Comparison of ENCODE assay signal across 18 cellular contexts in genomic region chr1:165893507-165893906, GRCh38.
DNase-seq lines count a peak whose midpoint lies in the region; ATAC-seq and TF ChIP-seq lines count a peak whose summit lies in the region.
"Had no signal": no experiment of that assay in that cellular context is flagged by ENCODE, and none has a peak within 500 bp of the region (broad histone marks: within the 10 kb centered on the region; RNA-seq: fewer than 3 reads in every experiment).

No MANE protein-coding gene starts in this region.

- no peaks in the 10 kb centered on the region for H3K4me1 ChIP-seq in HEK293 (ENCODE audit: control insufficient read depth, insufficient read depth, low read length)
- H3K4me1 ChIP-seq: BLaER1 had no signal

- no peaks in the 10 kb centered on the region for H3K9me3 Mint-ChIP-seq in osteocyte (ENCODE audit: unreplicated experiment)
- no peaks in the 10 kb centered on the region for H3K9me3 Mint-ChIP-seq in activated naive CD8-positive, alpha-beta T cell treated with anti-CD3 and anti-CD28 coated beads, Interleukin-2, amount 50 U/mL, for 24 hours
- H3K9me3 Mint-ChIP-seq: CD14-positive monocyte; CD4-positive, alpha-beta memory T cell; HFFc6; IgD-negative memory B cell had no signal

- POLR2A ChIA-PET in HEK293 (lab: Yijun Ruan, JAX) = no interaction called here

- no peak overlapping the region for H3K4me3 Mint-ChIP-seq in osteocyte (ENCODE audit: unreplicated experiment)
- H3K4me3 Mint-ChIP-seq in activated naive CD8-positive, alpha-beta T cell treated with anti-CD3 and anti-CD28 coated beads, Interleukin-2, amount 50 U/mL, for 24 hours = no peak overlapping the region
- H3K4me3 Mint-ChIP-seq: CD14-positive monocyte; CD4-positive, alpha-beta memory T cell; GM23338; HFFc6; IgD-negative memory B cell had no signal

- CTCF ChIA-PET in HEK293 (lab: Yijun Ruan, JAX) = interaction anchor here (0.6 kb wide), 1 partner anchor 18 kb away, joined by 3 read pairs; no protein-coding TSS in a partner anchor

- no peak overlapping the region for H3K4me3 ChIP-seq in AG10803 (ENCODE audit: low read length)
- H3K4me3 ChIP-seq in HEK293 (ENCODE audit: low read depth, low read length) = no peak overlapping the region
- no peak overlapping the region for H3K4me3 ChIP-seq in coronary artery
- H3K4me3 ChIP-seq: A549, BLaER1, GM23338 had no signal

- H3K4me1 Mint-ChIP-seq in osteocyte (ENCODE audit: unreplicated experiment) = peaks cover 76% of the 10 kb centered on the region
- no peaks in the 10 kb centered on the region for H3K4me1 Mint-ChIP-seq in activated naive CD8-positive, alpha-beta T cell treated with anti-CD3 and anti-CD28 coated beads, Interleukin-2, amount 50 U/mL, for 24 hours
- H3K4me1 Mint-ChIP-seq: CD14-positive monocyte, IgD-negative memory B cell had no signal

- no peaks in the 10 kb centered on the region for H3K9me3 ChIP-seq in HEK293 (ENCODE audit: control insufficient read depth, insufficient read depth, low read depth, low read length)
- H3K9me3 ChIP-seq: A549, BLaER1 had no signal

- no peak for TF ChIP-seq CTCF in AG10803 (conservative IDR thresholded peaks at IDR 0.05; ENCODE audit: low read length)
- TF ChIP-seq CTCF in HEK293 (tag by site-specific recombination; IDR thresholded peaks at IDR 0.05) = no peak
- no peak for TF ChIP-seq CTCF in osteocyte (IDR thresholded peaks at IDR 0.05)
- TF ChIP-seq CTCF in coronary artery (IDR thresholded peaks at IDR 0.05) = no peak

- peaks cover 14% of the 10 kb centered on the region for H3K36me3 Mint-ChIP-seq in osteocyte (ENCODE audit: unreplicated experiment)
- H3K36me3 Mint-ChIP-seq in activated naive CD8-positive, alpha-beta T cell treated with anti-CD3 and anti-CD28 coated beads, Interleukin-2, amount 50 U/mL, for 24 hours (ENCODE audit: low read depth) = peaks cover 66% of the 10 kb centered on the region

- H3K27ac ChIP-seq in HEK293 (ENCODE audit: extremely low read depth, low read depth, low read length) (no peak overlapping the region), coronary artery (no peak overlapping the region)
- H3K27ac ChIP-seq: 22Rv1, A549, BLaER1, HL-60 had no signal

- peaks cover 7 to 84% of the 10 kb centered on the region in 2 experiments; a peak in 2 of 3 replicates for H3K36me3 ChIP-seq in HEK293 (ENCODE audit: control insufficient read depth in 2 of 2, insufficient read depth in 1 of 2, low read length in 2 of 2)

- DNase-seq in AG10803 (ENCODE audit: low read depth) = peak; percentile 33
- peak; percentile 49 for DNase-seq in amniotic epithelial cell (ENCODE audit: low read depth)
- no peak for DNase-seq in osteocyte (ENCODE audit: extremely low spot score, unreplicated experiment)
- no peak for DNase-seq in GM19238 (ENCODE audit: insufficient read length, low spot score)
- DNase-seq in activated naive CD8-positive, alpha-beta T cell treated with anti-CD3 and anti-CD28 coated beads, Interleukin-2, amount 50 U/mL, for 24 hours = no peak
- no peak for DNase-seq in coronary artery (ENCODE audit: low spot score)
- DNase-seq: CD4-positive, alpha-beta memory T cell; DMS79 treated with DMSO at 0.1 percent for 48 hours; HCEC 1CT; HFFc6 had no signal

- no peaks in the 10 kb centered on the region for H3K27me3 Mint-ChIP-seq in osteocyte (ENCODE audit: unreplicated experiment)
- H3K27me3 Mint-ChIP-seq in activated naive CD8-positive, alpha-beta T cell treated with anti-CD3 and anti-CD28 coated beads, Interleukin-2, amount 50 U/mL, for 24 hours = no peaks in the 10 kb centered on the region
- H3K27me3 Mint-ChIP-seq: CD4-positive, alpha-beta memory T cell; IgD-negative memory B cell had no signal

- peak overlapping the region; percentile 98 for H3K27ac Mint-ChIP-seq in osteocyte (ENCODE audit: unreplicated experiment)
- H3K27ac Mint-ChIP-seq in activated naive CD8-positive, alpha-beta T cell treated with anti-CD3 and anti-CD28 coated beads, Interleukin-2, amount 50 U/mL, for 24 hours = no peak overlapping the region
- H3K27ac Mint-ChIP-seq: CD4-positive, alpha-beta memory T cell; GM23338; IgD-negative memory B cell had no signal

- ATAC-seq in activated naive CD8-positive, alpha-beta T cell treated with anti-CD3 and anti-CD28 coated beads, Interleukin-2, amount 50 U/mL, for 24 hours = no peak
- ATAC-seq: A549, GM23338 had no signal

TF ChIP-seq in HEK293, 187 proteins besides CTCF, POLR2A, EP300 and RAD21:
- TF ChIP-seq ZNF280C (tag by site-specific recombination; IDR thresholded peaks at IDR 0.05) = no peak
- no peak for TF ChIP-seq RBAK (tag by site-specific recombination; IDR thresholded peaks at IDR 0.05)
- TF ChIP-seq YY2 (tag by site-specific recombination; IDR thresholded peaks at IDR 0.05) = no peak
- no peak for TF ChIP-seq ZFP37 (tag by site-specific recombination; IDR thresholded peaks at IDR 0.05)
- TF ChIP-seq ZNF664 (tag by site-specific recombination; IDR thresholded peaks at IDR 0.05) = peak; percentile 64; the same call in 1 of the 2 replicates
- TF ChIP-seq ZNF670 (tag by site-specific recombination; IDR thresholded peaks at IDR 0.05; ENCODE audit: low read depth) = no peak
- no peak for TF ChIP-seq PBX3 (CRISPR knock-in tag; IDR thresholded peaks at IDR 0.05)
- no peak for TF ChIP-seq ZNF362 (tag by site-specific recombination; IDR thresholded peaks at IDR 0.05)

Comparison
In these comparisons a context has a peak if more than half of its experiments do, and no peak if none do; other contexts are left out.
1. DNase-seq: peak in AG10803 (single experiment) and amniotic epithelial cell (single experiment); none in osteocyte (single experiment), GM19238 (single experiment), activated naive CD8-positive, alpha-beta T cell treated with anti-CD3 and anti-CD28 coated beads, Interleukin-2, amount 50 U/mL, for 24 hours (single experiment) and coronary artery (single experiment).